ENCODE assay signal across 17 cellular contexts in genomic region chr2:65417509-65418085, GRCh38. TPM values are rescaled to one million over a fixed set of nuclear protein-coding genes. Genes with fewer than 3 reads are reported as not detected.
A peak's percentile ranks its signal among the peaks of the same experiment; 100 is the strongest.
DNase-seq lines count a peak whose midpoint lies in the region; ATAC-seq and TF ChIP-seq lines count a peak whose summit lies in the region.
"Had no signal": no experiment of that assay in that cellular context is flagged by ENCODE, and none has a peak within 500 bp of the region (broad histone marks: within the 10 kb centered on the region; RNA-seq: fewer than 3 reads in every experiment).

No MANE protein-coding gene starts in this region.

- no peak overlapping the region for H2AFZ ChIP-seq in OCI-LY1 (ENCODE audit: low read length)

- H3F3A ChIP-seq in OCI-LY1 (ENCODE audit: insufficient read depth, low read length), result no peaks in the 10 kb centered on the region

- peak overlapping the region; percentile 12 for H3K27ac Mint-ChIP-seq in activated naive CD4-positive, alpha-beta T cell treated with anti-CD3 and anti-CD28 coated beads, Interleukin-2, amount 10 ng/mL, durations not matched to agents 7 days and 5 days
- H3K27ac Mint-ChIP-seq: activated B cell treated with CpG ODN at 0.5 μM for 24 hours; activated CD8-positive, alpha-beta memory T cell treated with anti-CD3 and anti-CD28 coated beads, Interleukin-2, amount 10 ng/mL, durations not matched to agents 7 days and 5 days; IgD-negative memory B cell had no signal

- CTCF ChIA-PET in activated naive CD4-positive, alpha-beta T cell treated with anti-CD3 and anti-CD28 coated beads, Interleukin-2, amount 10 ng/mL, durations not matched to agents 7 days and 5 days (lab: Charles Lee), result interaction anchor here (1.3 kb wide), 1 partner anchor 9 kb away, joined by 3 read pairs; no protein-coding TSS in a partner anchor

- intact Hi-C loops in body of pancreas (cut with DNase I) (no loop called here), stomach (cut with DNase I; ENCODE audit: low total_unique reads) (no loop called here)

- 78 to 80% methylated on average over 3 of the region's 3 CpGs for WGBS in body of pancreas, 2 donors
- WGBS in stomach, 5 donors, result 65 to 93% (median 77%) methylated on average over 3 of the region's 3 CpGs

- peaks cover 97% of the 10 kb centered on the region for H3K4me1 ChIP-seq in OCI-LY1 (ENCODE audit: insufficient read depth, low read length, severe bottlenecking)
- peaks cover 51% of the 10 kb centered on the region for H3K4me1 ChIP-seq in body of pancreas
- peaks cover 28 to 60% (median 44%) of the 10 kb centered on the region in 4 donors for H3K4me1 ChIP-seq in stomach
- H3K4me1 ChIP-seq in Peyer's patch, result peaks cover 0 to 7% (median 5%) of the 10 kb centered on the region in 4 donors

- peaks cover 12% of the 10 kb centered on the region for H3K36me3 Mint-ChIP-seq in activated naive CD4-positive, alpha-beta T cell treated with anti-CD3 and anti-CD28 coated beads, Interleukin-2, amount 10 ng/mL, durations not matched to agents 7 days and 5 days

- H3K36me3 ChIP-seq in OCI-LY1 (ENCODE audit: insufficient read depth, low read length) (no peaks in the 10 kb centered on the region), body of pancreas (replicated peaks in 1 of 2; ENCODE audit: insufficient read depth in 1 of 2, low read depth in 2 of 2) (no peaks in the 10 kb centered on the region), stomach (no peaks in the 10 kb centered on the region), Peyer's patch (no peaks in the 10 kb centered on the region)

- TF ChIP-seq POLR2A in body of pancreas (IDR thresholded peaks at IDR 0.05) (no peak), stomach (IDR thresholded peaks at IDR 0.05) (no peak), Peyer's patch (IDR thresholded peaks at IDR 0.05) (no peak)

- H3K27ac ChIP-seq in OCI-LY1 (ENCODE audit: low read depth, low read length, poor library complexity, severe bottlenecking), result peak overlapping the region; percentile 80
- H3K27ac ChIP-seq in body of pancreas, result peak overlapping the region; percentile 74 to 91 (median 82)
- peak overlapping the region; percentile 18 to 69 (median 31) for H3K27ac ChIP-seq in stomach
- H3K27ac ChIP-seq in Peyer's patch, result no peak overlapping the region

- peak overlapping the region; percentile 21; the same call in 1 of the 2 replicates for H3K9ac ChIP-seq in OCI-LY1 (ENCODE audit: low read length)

- no peaks in the 10 kb centered on the region for H3K9me2 ChIP-seq in OCI-LY1 (ENCODE audit: low read depth, low read length)

- H4K20me1 ChIP-seq in OCI-LY1 (ENCODE audit: insufficient read depth, low read length), result no peaks in the 10 kb centered on the region

- no peaks in the 10 kb centered on the region for H3K9me3 ChIP-seq in OCI-LY1 (ENCODE audit: low read length)
- H3K9me3 ChIP-seq in body of pancreas, result no peaks in the 10 kb centered on the region
- H3K9me3 ChIP-seq in stomach, result no peaks in the 10 kb centered on the region
- H3K9me3 ChIP-seq in Peyer's patch, result no peaks in the 10 kb centered on the region

- H3K4me3 ChIP-seq in OCI-LY1 (ENCODE audit: low read depth, low read length, poor library complexity, severe bottlenecking) (peak overlapping the region; percentile 10), body of pancreas (no peak overlapping the region), stomach (no peak overlapping the region), Peyer's patch (no peak overlapping the region)

- H3K27me3 ChIP-seq in OCI-LY1 (ENCODE audit: insufficient read depth, low read length), result no peaks in the 10 kb centered on the region
- no peaks in the 10 kb centered on the region for H3K27me3 ChIP-seq in body of pancreas
- H3K27me3 ChIP-seq in stomach, result no peaks in the 10 kb centered on the region
- H3K27me3 ChIP-seq in Peyer's patch, result no peaks in the 10 kb centered on the region

- H3K27me3 Mint-ChIP-seq in activated naive CD4-positive, alpha-beta T cell treated with anti-CD3 and anti-CD28 coated beads, Interleukin-2, amount 10 ng/mL, durations not matched to agents 7 days and 5 days, result peaks cover 4% of the 10 kb centered on the region

- peaks cover 3% of the 10 kb centered on the region for H3K9me3 Mint-ChIP-seq in activated naive CD4-positive, alpha-beta T cell treated with anti-CD3 and anti-CD28 coated beads, Interleukin-2, amount 10 ng/mL, durations not matched to agents 7 days and 5 days
- H3K9me3 Mint-ChIP-seq: activated B cell treated with CpG ODN at 0.5 μM for 24 hours, IgD-negative memory B cell, neural crest cell had no signal

- TF ChIP-seq EP300 in stomach (IDR thresholded peaks at IDR 0.05), result no peak

- no peak overlapping the region for H3K4me3 Mint-ChIP-seq in activated naive CD4-positive, alpha-beta T cell treated with anti-CD3 and anti-CD28 coated beads, Interleukin-2, amount 10 ng/mL, durations not matched to agents 7 days and 5 days
- H3K4me3 Mint-ChIP-seq: activated B cell treated with CpG ODN at 0.5 μM for 24 hours; activated CD8-positive, alpha-beta memory T cell treated with anti-CD3 and anti-CD28 coated beads, Interleukin-2, amount 10 ng/mL, durations not matched to agents 7 days and 5 days; neural crest cell had no signal

- H3K4me2 ChIP-seq in OCI-LY1 (ENCODE audit: low read length), result peak overlapping the region; percentile 54

- TF ChIP-seq CTCF in OCI-LY1 (IDR thresholded peaks at IDR 0.05; ENCODE audit: low read length) (no peak), body of pancreas (IDR thresholded peaks at IDR 0.05) (no peak), stomach (IDR thresholded peaks at IDR 0.05) (no peak), Peyer's patch (IDR thresholded peaks at IDR 0.05) (no peak)

- H3K4me1 Mint-ChIP-seq in activated naive CD4-positive, alpha-beta T cell treated with anti-CD3 and anti-CD28 coated beads, Interleukin-2, amount 10 ng/mL, durations not matched to agents 7 days and 5 days, result peaks cover 52% of the 10 kb centered on the region

- H3K79me2 ChIP-seq in OCI-LY1 (ENCODE audit: insufficient read depth, low read length), result peaks cover 64% of the 10 kb centered on the region

- ATAC-seq in body of pancreas (no peak), GM18517 (IDR thresholded peaks at IDR 0.05; ENCODE audit: unreplicated experiment) (no peak)
- ATAC-seq: activated CD8-positive, alpha-beta memory T cell treated with anti-CD3 and anti-CD28 coated beads, Interleukin-2, amount 10 ng/mL, durations not matched to agents 7 days and 5 days had no signal

- no peak for DNase-seq in activated naive CD4-positive, alpha-beta T cell treated with anti-CD3 and anti-CD28 coated beads, Interleukin-2, amount 10 ng/mL, durations not matched to agents 7 days and 5 days
- no peak for DNase-seq in activated naive CD4-positive, alpha-beta T cell (lab: John Stamatoyannopoulos, UW)
- DNase-seq in body of pancreas (no peak), stomach (no peak), Peyer's patch (no peak), NCI-H82 (lab: John Stamatoyannopoulos, UW) (no peak)
- DNase-seq: activated B cell treated with CpG ODN at 0.5 μM for 24 hours; activated CD8-positive, alpha-beta memory T cell treated with anti-CD3 and anti-CD28 coated beads, Interleukin-2, amount 10 ng/mL, durations not matched to agents 7 days and 5 days; activated naive CD4-positive, alpha-beta T cell treated with Interleukin-2 at 50 U/mL for 16 hours; H7; hypothalamus; SHP77 treated with DMSO at 0.1 percent for 48 hours; stimulated activated CD4-positive, alpha-beta T cell treated with anti-CD3 and anti-CD28 coated beads, Interleukin-12 subunit alpha, Interleukin-12 subunit beta, amount 100 ng/mL, for 4 hours had no signal

RNA-seq across cellular contexts. Expression of gene SPRED2, which starts 14.8 kb away (rescaled TPM):
- total RNA-seq in body of pancreas, result 10 to 100 TPM; 16.1 to 16.2 TPM
- total RNA-seq in stomach, result 10 to 100 TPM in 3 of 5 donors, 1 to 10 TPM in 2; 6.4 to 23.3 (median 12.9) TPM
- polyA plus RNA-seq in stomach, result 10 to 100 TPM in 2 of 3 donors, 1 to 10 TPM in 1; 7.0 to 21.1 (median 10.1) TPM
- total RNA-seq in Peyer's patch, result 10 to 100 TPM; 14.9 to 26.9 (median 23.0) TPM

Comparison
In these comparisons a context has a peak if more than half of its experiments do, and no peak if none do; other contexts are left out.
1. H3K27ac ChIP-seq: peak in OCI-LY1 (single experiment), body of pancreas (4 of 4) and stomach (5 of 5); none in Peyer's patch (0 of 4).